Comparison of ENCODE assay signal across 15 cellular contexts in the genomic region with DNA sequence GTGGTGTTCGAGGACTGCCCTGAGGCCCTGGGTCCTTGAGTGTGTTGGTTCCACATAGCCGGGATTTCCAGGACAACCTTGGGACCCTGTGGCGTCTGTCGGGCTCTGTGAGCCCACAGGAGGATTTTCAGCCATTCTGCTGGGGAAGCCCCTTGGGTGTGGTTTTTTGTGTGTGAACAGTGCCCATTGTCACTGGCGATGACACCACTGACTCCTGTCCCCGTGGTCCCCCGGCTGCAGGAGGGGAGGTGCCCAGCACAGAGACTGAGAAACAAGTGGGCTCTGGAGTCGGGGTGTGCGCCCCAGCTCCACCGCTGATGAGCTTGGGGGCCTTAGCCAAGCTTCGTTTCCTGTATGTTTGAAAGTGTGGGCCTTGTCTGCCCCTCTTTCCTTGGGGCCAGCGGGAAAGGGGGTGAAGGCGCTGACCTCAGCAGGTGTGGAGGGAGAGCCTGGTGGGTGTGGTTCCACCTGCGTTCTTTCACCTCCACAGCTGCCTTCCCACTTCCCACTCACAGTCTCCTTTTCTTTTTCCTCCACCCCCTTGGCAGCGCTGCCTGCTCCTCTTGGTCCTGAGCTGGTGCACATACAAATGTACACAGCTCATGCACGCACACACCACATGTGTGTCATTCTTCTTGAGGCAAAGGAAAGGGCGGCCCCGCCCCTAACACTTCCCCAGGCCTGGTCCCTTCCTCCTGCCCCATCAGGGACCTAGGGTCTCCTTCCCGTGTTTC. TPM values are rescaled to one million over a fixed set of nuclear protein-coding genes. Genes with fewer than 3 reads are reported as not detected.
DNase-seq lines count a peak whose midpoint lies in the region; TF ChIP-seq lines count a peak whose summit lies in the region.
"Had no signal": no experiment of that assay in that cellular context is flagged by ENCODE, and none has a peak within 500 bp of the region (broad histone marks: within the 10 kb centered on the region; RNA-seq: fewer than 3 reads in every experiment).

No MANE protein-coding gene starts in this region.

- H3K9me3 Mint-ChIP-seq in dendritic cell treated with granulocyte-macrophage colony-stimulating factor and Interleukin-4, amounts not matched to agents 40 ng/mL and 50 ng/mL, for 4 days = no peaks in the 10 kb centered on the region
- H3K9me3 Mint-ChIP-seq in nephron = no peaks in the 10 kb centered on the region

- H3K4me3 ChIP-seq in Karpas-422 (ENCODE audit: low read length) = no peak overlapping the region
- H3K4me3 ChIP-seq: coronary artery, HAP-1 had no signal

- TF ChIP-seq CTCF in nephron (IDR thresholded peaks at IDR 0.05; ENCODE audit: unreplicated experiment in 3 of 3) = no peak

- H3K4me2 ChIP-seq in Karpas-422 (ENCODE audit: low read depth, low read length, poor library complexity, severe bottlenecking) = no peak overlapping the region

- no peak overlapping the region for H3K4me3 Mint-ChIP-seq in dendritic cell treated with granulocyte-macrophage colony-stimulating factor and Interleukin-4, amounts not matched to agents 40 ng/mL and 50 ng/mL, for 4 days
- H3K4me3 Mint-ChIP-seq in nephron = no peak overlapping the region

- H3K27me3 Mint-ChIP-seq in dendritic cell treated with granulocyte-macrophage colony-stimulating factor and Interleukin-4, amounts not matched to agents 40 ng/mL and 50 ng/mL, for 4 days = no peaks in the 10 kb centered on the region
- no peaks in the 10 kb centered on the region for H3K27me3 Mint-ChIP-seq in nephron (ENCODE audit: low read depth)
- H3K27me3 Mint-ChIP-seq: progenitor cell of endocrine pancreas had no signal

- no peaks in the 10 kb centered on the region for H4K20me1 ChIP-seq in Karpas-422 (ENCODE audit: insufficient read depth, low read depth, low read length)

- peak overlapping the region; percentile 61 for H3K27ac Mint-ChIP-seq in dendritic cell treated with granulocyte-macrophage colony-stimulating factor and Interleukin-4, amounts not matched to agents 40 ng/mL and 50 ng/mL, for 4 days
- peak overlapping the region in 2 of 3 experiments; percentile 12 to 52 for H3K27ac Mint-ChIP-seq in nephron
- H3K27ac Mint-ChIP-seq: progenitor cell of endocrine pancreas had no signal

- peak; percentile 22 for DNase-seq in AG08395 (ENCODE audit: low spot score)
- peak; percentile 31 for DNase-seq in COLO668 (lab: John Stamatoyannopoulos, UW; ENCODE audit: unreplicated experiment)
- no peak for DNase-seq in SW 1271 (lab: John Stamatoyannopoulos, UW)
- no peak for DNase-seq in kidney glomerular epithelial cell (lab: John Stamatoyannopoulos, UW)
- DNase-seq in NOMO-1 treated with DMSO at 0.1 percent for 48 hours (lab: John Stamatoyannopoulos, UW; ENCODE audit: unreplicated experiment) = no peak
- DNase-seq in Karpas-422 = no peak
- DNase-seq: BE2C, GF-D8, NCI-H187, SIG-M5 had no signal

- H3K27ac ChIP-seq in Karpas-422 (ENCODE audit: low read length) = no peak overlapping the region
- H3K27ac ChIP-seq: coronary artery had no signal

- no peaks in the 10 kb centered on the region for H3K9me2 ChIP-seq in Karpas-422 (replicated peaks; ENCODE audit: insufficient read depth, low read length)

- H2AFZ ChIP-seq in Karpas-422 (ENCODE audit: low read length) = no peak overlapping the region

- H3K9me3 ChIP-seq in Karpas-422 (ENCODE audit: low read length) = no peaks in the 10 kb centered on the region
- H3K9me3 ChIP-seq: BE2C, HAP-1 had no signal

- intact Hi-C loops in dendritic cell treated with granulocyte-macrophage colony-stimulating factor and Interleukin-4, amounts not matched to agents 40 ng/mL and 50 ng/mL, for 4 days (cut with micrococcal nuclease) = no loop called here

- no peaks in the 10 kb centered on the region for H3K4me1 ChIP-seq in Karpas-422 (ENCODE audit: low read length)
- H3K4me1 ChIP-seq: BE2C, HAP-1 had no signal

- H3K9ac ChIP-seq in Karpas-422 (ENCODE audit: low read length) = no peak overlapping the region

- H3K27me3 ChIP-seq in Karpas-422 (ENCODE audit: low read length) = no peaks in the 10 kb centered on the region
- H3K27me3 ChIP-seq: BE2C had no signal

- peaks cover 76% of the 10 kb centered on the region for H3K36me3 Mint-ChIP-seq in dendritic cell treated with granulocyte-macrophage colony-stimulating factor and Interleukin-4, amounts not matched to agents 40 ng/mL and 50 ng/mL, for 4 days (ENCODE audit: low read depth)
- peaks cover 16% of the 10 kb centered on the region for H3K36me3 Mint-ChIP-seq in nephron (ENCODE audit: low read depth)

- 0 out of 2 replicates have a peak, but pooled peaks cover 2% of the 10 kb centered on the region for H3K36me3 ChIP-seq in Karpas-422 (ENCODE audit: insufficient read depth, low read length)
- H3K36me3 ChIP-seq: HAP-1 had no signal

- H3K79me2 ChIP-seq in Karpas-422 (ENCODE audit: low read length) = peaks cover 83% of the 10 kb centered on the region

- peaks cover 58% of the 10 kb centered on the region for H3K4me1 Mint-ChIP-seq in dendritic cell treated with granulocyte-macrophage colony-stimulating factor and Interleukin-4, amounts not matched to agents 40 ng/mL and 50 ng/mL, for 4 days (ENCODE audit: low read depth)
- no peaks in the 10 kb centered on the region for H3K4me1 Mint-ChIP-seq in nephron

RNA-seq across cellular contexts. Expression of a gene that starts 16.1 kb away (rescaled TPM):
- total RNA-seq in Karpas-422 (2014; rRNA removed; shearing (Covaris generic); ENCODE audit: low replicate concordance) = 16.8 and 23.0 TPM in 2 replicates

RNA-seq across cellular contexts. Expression of a gene that starts 26.1 kb away (rescaled TPM):
- 10.0 and 30.6 TPM in 2 replicates for total RNA-seq in Karpas-422 (2014; rRNA removed; shearing (Covaris generic); ENCODE audit: low replicate concordance)

RNA-seq across cellular contexts. Expression of a gene that starts 52.6 kb away (rescaled TPM):
- total RNA-seq in Karpas-422 (2014; rRNA removed; shearing (Covaris generic); ENCODE audit: low replicate concordance) = 24.0 and 53.9 TPM in 2 replicates

Comparison
In these comparisons a context has a peak if more than half of its experiments do, and no peak if none do; other contexts are left out.
1. DNase-seq: peak in AG08395 (single experiment) and COLO668 (single experiment); none in SW 1271 (0 of 2), kidney glomerular epithelial cell (single experiment), NOMO-1 treated with DMSO at 0.1 percent for 48 hours (single experiment) and Karpas-422 (single experiment).